17 cellular contexts compared by ENCODE assay signal in genomic region chr1:16158993-16159831, GRCh38. TPM values are rescaled to one million over a fixed set of nuclear protein-coding genes. Genes with fewer than 3 reads are reported as not detected.
DNase-seq lines count a peak whose midpoint lies in the region; ATAC-seq and TF ChIP-seq lines count a peak whose summit lies in the region.
"Had no signal": no experiment of that assay in that cellular context is flagged by ENCODE, and none has a peak within 500 bp of the region (broad histone marks: within the 10 kb centered on the region; RNA-seq: fewer than 3 reads in every experiment).

No MANE protein-coding gene starts in this region.

- peaks cover 53% of the 10 kb centered on the region for H4K20me1 ChIP-seq in BLaER1

- no peaks in the 10 kb centered on the region for H3K9me3 Mint-ChIP-seq in brain
- no peaks in the 10 kb centered on the region for H3K9me3 Mint-ChIP-seq in naive thymus-derived CD4-positive, alpha-beta T cell
- no peaks in the 10 kb centered on the region for H3K9me3 Mint-ChIP-seq in activated CD4-positive, alpha-beta T cell treated with anti-CD3 and anti-CD28 coated beads, Interleukin-2, amount 10 ng/mL, durations not matched to agents 7 days and 5 days
- H3K9me3 Mint-ChIP-seq: activated naive CD8-positive, alpha-beta T cell treated with anti-CD3 and anti-CD28 coated beads, Interleukin-2, amount 10 ng/mL, durations not matched to agents 7 days and 5 days had no signal

- DNase-seq in HT1080 (ENCODE audit: low read depth) (peak; percentile 69), NCI-H1930 (lab: John Stamatoyannopoulos, UW) (no peak)
- no peak for DNase-seq in naive thymus-derived CD4-positive, alpha-beta T cell
- no peak for DNase-seq in activated CD4-positive, alpha-beta T cell treated with anti-CD3 and anti-CD28 coated beads, Interleukin-2, amount 10 ng/mL, durations not matched to agents 7 days and 5 days
- no peak for DNase-seq in stimulated activated CD8-positive, alpha-beta memory T cell treated with anti-CD3 and anti-CD28 coated beads, Interleukin-4, amount 100 ng/mL, for 48 hours
- DNase-seq in activated CD8-positive, alpha-beta memory T cell treated with anti-CD3 and anti-CD28 coated beads, Interleukin-2, amount 50 U/mL, for 48 hours = no peak
- DNase-seq: activated naive CD8-positive, alpha-beta T cell treated with anti-CD3 and anti-CD28 coated beads, Interleukin-2, amount 10 ng/mL, durations not matched to agents 7 days and 5 days; DMS79; hypothalamus; Kasumi-1; NCI-H2029; occipital lobe; stimulated activated CD4-positive, alpha-beta T cell treated with anti-CD3 and anti-CD28 coated beads, Interleukin-15, amount 100 ng/mL, for 24 hours; tibial artery had no signal

- peaks cover 91% of the 10 kb centered on the region for H3K4me1 ChIP-seq in BLaER1
- H3K4me1 ChIP-seq in naive thymus-derived CD4-positive, alpha-beta T cell (ENCODE audit: control insufficient read depth in 2 of 2, insufficient read depth in 2 of 2, low read length in 2 of 2) = peaks cover 41 to 56% of the 10 kb centered on the region in 2 donors

- POLR2A ChIA-PET in naive thymus-derived CD4-positive, alpha-beta T cell (lab: Charles Lee) = no interaction called here
- POLR2A ChIA-PET in activated CD4-positive, alpha-beta T cell treated with anti-CD3 and anti-CD28 coated beads, Interleukin-2, amount 10 ng/mL, durations not matched to agents 7 days and 5 days (lab: Charles Lee) = no interaction called here

- H3K27me3 ChIP-seq in BLaER1 = peaks cover 33% of the 10 kb centered on the region
- no peaks in the 10 kb centered on the region for H3K27me3 ChIP-seq in naive thymus-derived CD4-positive, alpha-beta T cell (ENCODE audit: control insufficient read depth in 2 of 2, insufficient read depth in 2 of 2, low read length in 2 of 2)
- H3K27me3 ChIP-seq: esophagus muscularis mucosa, tibial artery had no signal

- H3K27me3 Mint-ChIP-seq in brain = no peaks in the 10 kb centered on the region
- peaks cover 0 to 59% (median 0%) of the 10 kb centered on the region in 5 donors for H3K27me3 Mint-ChIP-seq in naive thymus-derived CD4-positive, alpha-beta T cell
- H3K27me3 Mint-ChIP-seq in activated CD4-positive, alpha-beta T cell treated with anti-CD3 and anti-CD28 coated beads, Interleukin-2, amount 10 ng/mL, durations not matched to agents 7 days and 5 days = peaks cover 52% of the 10 kb centered on the region

- no peaks in the 10 kb centered on the region for H3K36me3 Mint-ChIP-seq in brain
- H3K36me3 Mint-ChIP-seq in naive thymus-derived CD4-positive, alpha-beta T cell = no peaks in the 10 kb centered on the region
- no peaks in the 10 kb centered on the region for H3K36me3 Mint-ChIP-seq in activated CD4-positive, alpha-beta T cell treated with anti-CD3 and anti-CD28 coated beads, Interleukin-2, amount 10 ng/mL, durations not matched to agents 7 days and 5 days (ENCODE audit: low read depth)
- H3K36me3 Mint-ChIP-seq: activated naive CD8-positive, alpha-beta T cell treated with anti-CD3 and anti-CD28 coated beads, Interleukin-2, amount 10 ng/mL, durations not matched to agents 7 days and 5 days had no signal

- CTCF ChIA-PET in naive thymus-derived CD4-positive, alpha-beta T cell (lab: Charles Lee) = no interaction called here
- CTCF ChIA-PET in activated CD4-positive, alpha-beta T cell treated with anti-CD3 and anti-CD28 coated beads, Interleukin-2, amount 10 ng/mL, durations not matched to agents 7 days and 5 days (lab: Charles Lee) = no interaction called here

- no peak overlapping the region for H3K4me3 ChIP-seq in BLaER1
- no peak overlapping the region for H3K4me3 ChIP-seq in naive thymus-derived CD4-positive, alpha-beta T cell (ENCODE audit: low read length)
- H3K4me3 ChIP-seq: esophagus muscularis mucosa, tibial artery had no signal

- H3K27ac Mint-ChIP-seq in brain = peak overlapping the region in 3 of 5 experiments; percentile 4 to 63 (median 14)
- peak overlapping the region in 8 of 9 donors; percentile 43 to 93 (median 76) for H3K27ac Mint-ChIP-seq in naive thymus-derived CD4-positive, alpha-beta T cell
- no peak overlapping the region for H3K27ac Mint-ChIP-seq in activated CD4-positive, alpha-beta T cell treated with anti-CD3 and anti-CD28 coated beads, Interleukin-2, amount 10 ng/mL, durations not matched to agents 7 days and 5 days
- H3K27ac Mint-ChIP-seq: activated naive CD8-positive, alpha-beta T cell treated with anti-CD3 and anti-CD28 coated beads, Interleukin-2, amount 10 ng/mL, durations not matched to agents 7 days and 5 days had no signal

- no peak overlapping the region for H3K27ac ChIP-seq in BLaER1
- H3K27ac ChIP-seq in naive thymus-derived CD4-positive, alpha-beta T cell (ENCODE audit: low read depth, low read length) = no peak overlapping the region
- H3K27ac ChIP-seq: esophagus muscularis mucosa, tibial artery had no signal

- intact Hi-C loops in naive thymus-derived CD4-positive, alpha-beta T cell (cut with micrococcal nuclease) = loop anchor here in 1 of 2 donors (1.0 to 2.0 kb wide), 2 partner anchors 7 to 28 kb away; no protein-coding TSS in a partner anchor

- peak overlapping the region; percentile 78 for H3K4me2 ChIP-seq in BLaER1

- H3K9me3 ChIP-seq in BLaER1 = no peaks in the 10 kb centered on the region
- H3K9me3 ChIP-seq in naive thymus-derived CD4-positive, alpha-beta T cell (ENCODE audit: control insufficient read depth in 2 of 3, low read length in 3 of 3) = no peaks in the 10 kb centered on the region
- H3K9me3 ChIP-seq: esophagus muscularis mucosa, tibial artery had no signal

- peak overlapping the region in 2 of 5 experiments; percentile 30 to 50 for H3K4me3 Mint-ChIP-seq in brain
- peak overlapping the region in 5 of 10 donors; percentile 0 to 54 (median 25) for H3K4me3 Mint-ChIP-seq in naive thymus-derived CD4-positive, alpha-beta T cell
- H3K4me3 Mint-ChIP-seq in activated CD4-positive, alpha-beta T cell treated with anti-CD3 and anti-CD28 coated beads, Interleukin-2, amount 10 ng/mL, durations not matched to agents 7 days and 5 days = no peak overlapping the region
- H3K4me3 Mint-ChIP-seq: activated naive CD8-positive, alpha-beta T cell treated with anti-CD3 and anti-CD28 coated beads, Interleukin-2, amount 10 ng/mL, durations not matched to agents 7 days and 5 days had no signal

- H3K36me3 ChIP-seq in BLaER1 = no peaks in the 10 kb centered on the region
- no peaks in the 10 kb centered on the region for H3K36me3 ChIP-seq in naive thymus-derived CD4-positive, alpha-beta T cell (ENCODE audit: control insufficient read depth in 2 of 3, insufficient read depth in 3 of 3, low read length in 3 of 3)
- H3K36me3 ChIP-seq: esophagus muscularis mucosa, tibial artery had no signal

- TF ChIP-seq CTCF in brain (conservative IDR thresholded peaks at IDR 0.05) = no peak

- ATAC-seq in naive thymus-derived CD4-positive, alpha-beta T cell = no peak

- H3K9ac ChIP-seq in BLaER1 = no peak overlapping the region

- peaks cover 41% of the 10 kb centered on the region for H3K4me1 Mint-ChIP-seq in brain
- peaks cover 46 to 88% (median 70%) of the 10 kb centered on the region in 7 donors for H3K4me1 Mint-ChIP-seq in naive thymus-derived CD4-positive, alpha-beta T cell
- H3K4me1 Mint-ChIP-seq in activated CD4-positive, alpha-beta T cell treated with anti-CD3 and anti-CD28 coated beads, Interleukin-2, amount 10 ng/mL, durations not matched to agents 7 days and 5 days = peaks cover 59% of the 10 kb centered on the region

RNA-seq across cellular contexts. Expression of gene EPHA2, which starts 3.3 kb away (rescaled TPM):
- 99.1 and 114 TPM in 2 replicates for total RNA-seq in HT1080 (2014; rRNA removed; shearing (Covaris generic))
- polyA plus RNA-seq in HT1080 (2015; cell fraction: cytosol; rRNA removed) = 162 and 178 TPM in 2 replicates
- polyA plus RNA-seq in HT1080 (2015; cell fraction: nucleus; rRNA removed) = 370 and 375 TPM in 2 replicates
- polyA plus RNA-seq in brain (ENCODE audit: insufficient read depth, low read depth, low replicate concordance) = 2.6 TPM
- total RNA-seq in naive thymus-derived CD4-positive, alpha-beta T cell = under 1 TPM in 2 of 5 experiments, not detected in 3; 0.59 to 0.61 TPM
- under 1 TPM in 1 of 2 donors, not detected in 1; 0.30 TPM for polyA plus RNA-seq in naive thymus-derived CD4-positive, alpha-beta T cell
- total RNA-seq in activated CD4-positive, alpha-beta T cell treated with anti-CD3 and anti-CD28 coated beads, Interleukin-2, amount 10 ng/mL, durations not matched to agents 7 days and 5 days = not detected
- total RNA-seq: activated naive CD8-positive, alpha-beta T cell treated with anti-CD3 and anti-CD28 coated beads, Interleukin-2, amount 10 ng/mL, durations not matched to agents 7 days and 5 days had no signal

RNA-seq across cellular contexts. Expression of gene ARHGEF19, which starts 53.2 kb away (rescaled TPM):
- not detected in 2 replicates for total RNA-seq in HT1080 (2014; rRNA removed; shearing (Covaris generic))
- polyA plus RNA-seq in HT1080 (2015; cell fraction: cytosol; rRNA removed) = not detected in 2 replicates
- polyA plus RNA-seq in HT1080 (2015; cell fraction: nucleus; rRNA removed) = not detected in 2 replicates
- polyA plus RNA-seq in brain (ENCODE audit: insufficient read depth, low read depth, low replicate concordance) = 33.6 TPM
- total RNA-seq in naive thymus-derived CD4-positive, alpha-beta T cell = 10 to 100 TPM in 3 of 5 experiments, 1 to 10 TPM in 2; 8.8 to 12.4 (median 10.5) TPM
- 1 to 10 TPM; 5.1 to 9.0 TPM for polyA plus RNA-seq in naive thymus-derived CD4-positive, alpha-beta T cell
- 10 to 100 TPM; 10.7 to 12.1 TPM for total RNA-seq in activated CD4-positive, alpha-beta T cell treated with anti-CD3 and anti-CD28 coated beads, Interleukin-2, amount 10 ng/mL, durations not matched to agents 7 days and 5 days

Comparison
In these comparisons a context has a peak if more than half of its experiments do, and no peak if none do; other contexts are left out.
1. RNA of gene EPHA2, which starts 3.3 kb away (total RNA-seq): 99.1 to 114 TPM in HT1080; 0.59 to 0.61 TPM in naive thymus-derived CD4-positive, alpha-beta T cell and not detected in activated CD4-positive, alpha-beta T cell treated with anti-CD3 and anti-CD28 coated beads, Interleukin-2, amount 10 ng/mL, durations not matched to agents 7 days and 5 days; every median in the first group is over 10 times any median in the second.